22 cellular contexts compared by ENCODE assay signal in the genomic region with DNA sequence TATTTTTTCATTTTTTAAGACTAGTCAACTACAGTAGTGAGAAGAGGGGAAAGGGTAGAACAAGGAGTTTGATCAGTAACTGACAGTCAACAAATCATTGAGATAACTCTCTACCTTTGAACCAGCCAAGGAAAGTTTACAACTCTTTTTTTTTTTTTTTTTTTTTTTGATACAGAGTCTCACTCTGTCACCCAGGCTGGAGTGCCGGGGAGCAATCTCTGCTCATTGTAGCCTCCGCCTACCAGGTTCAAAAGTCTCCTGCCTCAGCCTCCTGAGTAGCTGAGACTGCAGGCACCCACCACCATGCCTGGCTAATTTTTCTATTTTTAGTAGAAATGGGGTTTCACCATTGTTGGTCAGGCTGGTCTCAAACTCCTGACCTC. TPM values are rescaled to one million over a fixed set of nuclear protein-coding genes. Genes with fewer than 3 reads are reported as not detected.
DNase-seq lines count a peak whose midpoint lies in the region; ATAC-seq, FAIRE-seq and TF ChIP-seq lines count a peak whose summit lies in the region.
"Had no signal": no experiment of that assay in that cellular context is flagged by ENCODE, and none has a peak within 500 bp of the region (broad histone marks: within the 10 kb centered on the region; RNA-seq: fewer than 3 reads in every experiment).

No MANE protein-coding gene starts in this region.

- no peak for ATAC-seq in central memory CD8-positive, alpha-beta T cell (replicated peaks; ENCODE audit: extremely low read depth, poor library complexity, severe bottlenecking)
- peak; percentile 45 for ATAC-seq in left lobe of liver
- no peak for ATAC-seq in GM21723 (IDR thresholded peaks at IDR 0.05; ENCODE audit: unreplicated experiment)
- ATAC-seq: GM12878, GM23338 had no signal

- H3K4me1 ChIP-seq in Caco-2 (peaks cover 73% of the 10 kb centered on the region), small intestine (ENCODE audit: control insufficient read depth in 2 of 2, insufficient read depth in 1 of 2, low read depth in 1 of 2, low read length in 1 of 2) (peaks cover 3 to 4% of the 10 kb centered on the region in 2 donors)

- H3K4me3 ChIP-seq in Caco-2 (ENCODE audit: low read depth, low read length) = no peak overlapping the region
- H3K4me3 ChIP-seq in small intestine (ENCODE audit: low read depth in 1 of 2, low read length in 2 of 2) = no peak overlapping the region
- H3K4me3 ChIP-seq: GM12878, GM23338 had no signal

- H3K9me3 Mint-ChIP-seq in Caco-2 (ENCODE audit: unreplicated experiment) = peaks cover 8% of the 10 kb centered on the region
- no peaks in the 10 kb centered on the region for H3K9me3 Mint-ChIP-seq in central memory CD8-positive, alpha-beta T cell
- H3K9me3 Mint-ChIP-seq: CD4-positive, alpha-beta T cell; GM23338 had no signal

- DNase-seq in Caco-2 (no peak), left lobe of liver (ENCODE audit: low spot score) (no peak), small intestine (peak; percentile 89), SKM-1 treated with dmso at 0.1 percent for 144 hours (lab: John Stamatoyannopoulos, UW; ENCODE audit: unreplicated experiment) (no peak), frontal cortex (ENCODE audit: low spot score in 2 of 2) (no peak)
- DNase-seq in central memory CD8-positive, alpha-beta T cell (ENCODE audit: low spot score in 2 of 2) = no peak
- DNase-seq: CD4-positive, alpha-beta T cell; DND-41; HCEC 1CT; IMR-90; NCI-H1105; NCI-H146; NCI-H2029; NCI-H2227 treated with DMSO at 0.1 percent for 48 hours; NCI-H510A; NCI-H748 treated with DMSO at 0.1 percent for 48 hours; NK-92 treated with Interleukin-12 subunit alpha and Interleukin-12 subunit beta, amount 100 ng/mL, for 24 hours had no signal

- peaks cover 23% of the 10 kb centered on the region for H3K4me1 Mint-ChIP-seq in Caco-2 (ENCODE audit: low read depth, unreplicated experiment)
- peaks cover 21% of the 10 kb centered on the region for H3K4me1 Mint-ChIP-seq in central memory CD8-positive, alpha-beta T cell

- TF ChIP-seq CTCF in Caco-2 (IDR thresholded peaks at IDR 0.05; ENCODE audit: insufficient read depth in 1 of 2, low read depth in 1 of 2, low read length in 1 of 2, severe bottlenecking in 1 of 2, unreplicated experiment in 1 of 2) = no peak

- intact Hi-C loops in Caco-2 (cut with micrococcal nuclease; ENCODE audit: unreplicated experiment) = no loop called here

- POLR2A ChIA-PET in Caco-2 (lab: Charles Lee) = no interaction called here

- no peaks in the 10 kb centered on the region for H3K9me3 ChIP-seq in Caco-2
- no peaks in the 10 kb centered on the region for H3K9me3 ChIP-seq in small intestine (ENCODE audit: control insufficient read depth, low read depth)

- CTCF ChIA-PET in Caco-2 (lab: Charles Lee) = no interaction called here

- H3K36me3 ChIP-seq in Caco-2 (ENCODE audit: control insufficient read depth, insufficient read depth, low read length) = no peaks in the 10 kb centered on the region
- no peaks in the 10 kb centered on the region for H3K36me3 ChIP-seq in small intestine (ENCODE audit: control insufficient read depth in 2 of 2, insufficient read depth in 2 of 2, low read length in 2 of 2)

- no TSS peak for BruUV-seq in Caco-2 (replicated peaks; lab: Mats Ljungman, UMichigan)

- WGBS in small intestine, 3 donors = 12 to 72% (median 38%) methylated on average over 2 of the region's 2 CpGs

- no peaks in the 10 kb centered on the region for H3K36me3 Mint-ChIP-seq in Caco-2 (ENCODE audit: insufficient read depth, unreplicated experiment)
- peaks cover 9% of the 10 kb centered on the region for H3K36me3 Mint-ChIP-seq in central memory CD8-positive, alpha-beta T cell (ENCODE audit: insufficient read depth)

- H3K4me3 Mint-ChIP-seq in Caco-2 (ENCODE audit: unreplicated experiment) = no peak overlapping the region
- H3K4me3 Mint-ChIP-seq in central memory CD8-positive, alpha-beta T cell = no peak overlapping the region
- H3K4me3 Mint-ChIP-seq: CD4-positive, alpha-beta T cell; GM23338 had no signal

- no peaks in the 10 kb centered on the region for H3K27me3 Mint-ChIP-seq in Caco-2 (ENCODE audit: insufficient read depth, unreplicated experiment)
- H3K27me3 Mint-ChIP-seq in central memory CD8-positive, alpha-beta T cell = no peaks in the 10 kb centered on the region
- H3K27me3 Mint-ChIP-seq: CD4-positive, alpha-beta T cell had no signal

- FAIRE-seq in small intestine (lab: Jason Lieb, UNC) (no peak), frontal cortex (lab: Jason Lieb, UNC) (no peak)
- FAIRE-seq: GM12878 had no signal

- peak overlapping the region in 1 of 2 donors; percentile 20 for H3K27ac ChIP-seq in small intestine (ENCODE audit: low read depth in 1 of 2, low read length in 1 of 2)
- H3K27ac ChIP-seq: HL-60, KMS-11 had no signal

- H3K27ac Mint-ChIP-seq in Caco-2 (ENCODE audit: unreplicated experiment) = peak overlapping the region; percentile 35
- peak overlapping the region; percentile 62 for H3K27ac Mint-ChIP-seq in central memory CD8-positive, alpha-beta T cell (ENCODE audit: low read depth)
- H3K27ac Mint-ChIP-seq: CD4-positive, alpha-beta T cell; GM23338 had no signal

- H3K27me3 ChIP-seq in Caco-2 (replicated peaks; ENCODE audit: control insufficient read depth, insufficient read depth, low read length) (no peaks in the 10 kb centered on the region), small intestine (ENCODE audit: control insufficient read depth in 2 of 2, insufficient read depth in 2 of 2, low read length in 2 of 2) (no peaks in the 10 kb centered on the region)

RNA-seq across cellular contexts. Expression of a gene that starts 9.0 kb away (rescaled TPM):
- total RNA-seq in Caco-2 (2022) (28.3 and 29.2 TPM in 2 replicates), left lobe of liver (145 TPM), frontal cortex (32.2 TPM)
- 100 to 1,000 TPM in 1 of 3 donors, 10 to 100 TPM in 2; 64.4 to 216 (median 65.4) TPM for polyA plus RNA-seq in small intestine

RNA-seq across cellular contexts. Expression of a gene that starts 54.1 kb away (rescaled TPM):
- total RNA-seq in Caco-2 (2022) (152 and 161 TPM in 2 replicates), left lobe of liver (158 TPM), frontal cortex (33.0 TPM)
- 100 to 1,000 TPM in 1 of 3 donors, 10 to 100 TPM in 2; 58.1 to 127 (median 64.2) TPM for polyA plus RNA-seq in small intestine
